In the genomic region with DNA sequence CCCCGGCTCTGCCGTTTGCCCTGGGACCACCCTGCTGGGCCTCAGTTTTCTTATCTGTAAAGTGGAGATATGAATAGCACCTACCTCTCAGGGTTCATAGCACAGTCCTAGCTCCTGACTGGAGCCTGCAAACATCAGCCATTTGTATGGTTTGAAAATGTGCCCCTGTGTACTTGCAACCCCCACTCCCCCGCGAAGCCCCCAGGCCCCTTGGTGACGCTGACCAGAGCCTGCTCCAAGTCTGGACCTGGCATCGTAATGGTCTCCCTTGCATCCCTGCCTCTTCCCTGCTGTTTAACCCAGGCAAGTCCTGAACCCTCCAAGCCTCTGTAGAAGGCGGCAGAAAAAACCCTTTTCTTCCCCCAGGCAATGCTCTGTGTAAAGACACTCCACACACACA, we compare ENCODE assay signal across 20 cellular contexts.
"Had no signal": no experiment of that assay in that cellular context is flagged by ENCODE, and none has a peak within 500 bp of the region (broad histone marks: within the 10 kb centered on the region; RNA-seq: fewer than 3 reads in every experiment).

No MANE protein-coding gene starts in this region.

- DNase-seq: activated CD4-positive, alpha-beta T cell treated with anti-CD3 and anti-CD28 coated beads for 36 hours; activated CD4-positive, CD25-positive, alpha-beta regulatory T cell; activated CD8-positive, alpha-beta memory T cell treated with anti-CD3 and anti-CD28 coated beads, Interleukin-2, amount 10 ng/mL, durations not matched to agents 7 days and 5 days; activated CD8-positive, alpha-beta T cell treated with anti-CD3 and anti-CD28 coated beads, Interleukin-2, amount 10 ng/mL, durations not matched to agents 7 days and 5 days; activated naive CD4-positive, alpha-beta T cell treated with anti-CD3 and anti-CD28 coated beads, Interleukin-2, amount 10 ng/mL, durations not matched to agents 7 days and 5 days; activated naive CD8-positive, alpha-beta T cell treated with anti-CD3 and anti-CD28 coated beads, Interleukin-2, amount 50 U/mL, for 24 hours; activated T-cell treated with anti-CD3 and anti-CD28 coated beads, Interleukin-2, amount 50 U/mL, for 48 hours; amygdala; caudate nucleus; foreskin fibroblast; hypothalamus; immature natural killer cell; left ventricle myocardium superior; naive thymus-derived CD4-positive, alpha-beta T cell; nucleus accumbens; right cardiac atrium; stimulated activated CD4-positive, alpha-beta T cell treated with anti-CD3 and anti-CD28 coated beads, Interleukin-2, amount 100 ng/mL, for 48 hours; T-helper 1 cell had no signal

- H3K9ac ChIP-seq: parathyroid adenoma had no signal

- H3K27ac ChIP-seq: parathyroid adenoma had no signal

- ATAC-seq: activated CD4-positive, alpha-beta T cell treated with anti-CD3 and anti-CD28 coated beads for 36 hours; activated CD8-positive, alpha-beta memory T cell treated with anti-CD3 and anti-CD28 coated beads, Interleukin-2, amount 10 ng/mL, durations not matched to agents 7 days and 5 days; activated CD8-positive, alpha-beta T cell treated with anti-CD3 and anti-CD28 coated beads, Interleukin-2, amount 10 ng/mL, durations not matched to agents 7 days and 5 days; activated naive CD8-positive, alpha-beta T cell treated with anti-CD3 and anti-CD28 coated beads, Interleukin-2, amount 50 U/mL, for 24 hours; esophagus mucosa; left ventricle myocardium superior; naive thymus-derived CD4-positive, alpha-beta T cell; right cardiac atrium had no signal
